8 cellular contexts compared by ENCODE assay signal in genomic region chr3:123028233-123028828, GRCh38. TPM values are rescaled to one million over a fixed set of nuclear protein-coding genes. Genes with fewer than 3 reads are reported as not detected.
DNase-seq lines count a peak whose midpoint lies in the region; ATAC-seq, FAIRE-seq and TF ChIP-seq lines count a peak whose summit lies in the region.

No MANE protein-coding gene starts in this region.

- H3K9me3 ChIP-seq in IMR-90 (ENCODE audit: control insufficient read depth, insufficient read depth, low read length) (0 out of 2 replicates have a peak, but pooled peaks cover 2% of the 10 kb centered on the region), adrenal gland (replicated peaks in 1 of 3) (no peaks in the 10 kb centered on the region), heart right ventricle (no peaks in the 10 kb centered on the region), pancreas (no peaks in the 10 kb centered on the region)

- no peak overlapping the region for H2BK20ac ChIP-seq in IMR-90 (ENCODE audit: low read depth, low read length)

- TF ChIP-seq CTCF in IMR-90 (conservative IDR thresholded peaks at IDR 0.05; ENCODE audit: low read depth, low read length), result peak; percentile 65
- TF ChIP-seq CTCF in adrenal gland (IDR thresholded peaks at IDR 0.05), result peak; percentile 24 to 63 (median 52)
- peak; percentile 29 to 71 (median 55) for TF ChIP-seq CTCF in heart right ventricle (IDR thresholded peaks at IDR 0.05)
- peak in 1 of 4 donors; percentile 36 for TF ChIP-seq CTCF in pancreas (IDR thresholded peaks at IDR 0.05)

- intact Hi-C loops in IMR-90 (cut with micrococcal nuclease), result loop anchor here (1.0 to 10.0 kb wide), 6 partner anchors 85 to 1481 kb away; partner anchors contain the start of genes DTX3L, PARP14, PARP9 and POLQ
- intact Hi-C loops in adrenal gland (cut with DNase I), result loop anchor here (5.0 to 10.0 kb wide), 4 partner anchors 81 to 274 kb away; no protein-coding TSS in a partner anchor
- intact Hi-C loops in heart right ventricle (cut with DNase I), result loop anchor here in 9 of 10 donors (1.0 to 10.0 kb wide), 11 partner anchors 46 to 1484 kb away; partner anchors contain the start of gene POLQ (in 1 of the 9)
- intact Hi-C loops in pancreas (cut with DNase I), result loop anchor here in 1 of 3 donors (10.0 kb wide), 1 partner anchor 84 kb away; no protein-coding TSS in a partner anchor

- CTCF ChIA-PET in IMR-90 (lab: Yijun Ruan, JAX), result interaction anchor here (0.5 to 1.5 kb wide), 4 partner anchors 10 to 514 kb away, joined by 3 to 5 read pairs (median 4); partner anchors contain the start of gene KPNA1

- H3K4me3 ChIP-seq in IMR-90 (ENCODE audit: insufficient read depth, low read depth, low read length), result peak overlapping the region; percentile 24
- H3K4me3 ChIP-seq in adrenal gland, result peak overlapping the region in 2 of 4 donors; percentile 36 to 69
- peak overlapping the region; percentile 40 to 82 (median 68) for H3K4me3 ChIP-seq in heart right ventricle
- H3K4me3 ChIP-seq in pancreas, result peak overlapping the region; percentile 38 to 68 (median 45)

- in situ Hi-C loops in IMR-90 (cut with MboI; ENCODE audit: low sequenced_read_pairs), result loop anchor here (10.0 kb wide), 1 partner anchor 84 kb away; no protein-coding TSS in a partner anchor

- ATAC-seq in IMR-90 (ENCODE audit: low read depth), result peak; percentile 79
- peak; percentile 7 to 62 (median 50) for ATAC-seq in heart right ventricle
- peak; percentile 40 to 75 (median 71) for ATAC-seq in pancreas
- ATAC-seq in GM19455 (IDR thresholded peaks at IDR 0.05; ENCODE audit: unreplicated experiment), result no peak
- no peak for ATAC-seq in HG03196 (IDR thresholded peaks at IDR 0.05; ENCODE audit: unreplicated experiment)

- H2BK5ac ChIP-seq in IMR-90 (ENCODE audit: low read depth, low read length, poor library complexity, severe bottlenecking), result no peak overlapping the region

- 0% methylated on average over 10 of the region's 21 CpGs; no CpG with 5 or more reads in 1 of the 2 experiments for WGBS in IMR-90 (ENCODE audit: extremely low coverage in 2 of 2, insufficient read length in 1 of 2), 2 experiments
- 2 to 6% (median 3%) methylated on average over 21 of the region's 21 CpGs for WGBS in adrenal gland, 4 donors
- WGBS in heart right ventricle, 2 donors, result 2 to 3% methylated on average over 21 of the region's 21 CpGs
- 2 to 3% methylated on average over 21 of the region's 21 CpGs for WGBS in pancreas, 2 donors

- no peak overlapping the region for H2AK5ac ChIP-seq in IMR-90 (ENCODE audit: low read depth, low read length)

- BruUV-seq in IMR-90 (replicated peaks; lab: Mats Ljungman, UMichigan), result no TSS peak

- H3K79me1 ChIP-seq in IMR-90 (ENCODE audit: low read depth in 1 of 2, low read length in 2 of 2), result no peaks in the 10 kb centered on the region

- H3K27ac ChIP-seq in IMR-90 (ENCODE audit: insufficient read depth, low read length) (no peak overlapping the region), adrenal gland (no peak overlapping the region), heart right ventricle (peak overlapping the region in 7 of 10 donors; percentile 8 to 75 (median 53)), pancreas (no peak overlapping the region)

- H3K4ac ChIP-seq in IMR-90 (ENCODE audit: low read depth, low read length), result no peak overlapping the region

- POLR2A ChIA-PET in IMR-90 (lab: Charles Lee; ENCODE audit: unreplicated experiment), result no interaction called here

- H3K14ac ChIP-seq in IMR-90 (replicated peaks; ENCODE audit: low read depth, low read length), result no peak overlapping the region

- H3K18ac ChIP-seq in IMR-90 (ENCODE audit: low read depth, low read length), result no peak overlapping the region

- peak; percentile 73 for TF ChIP-seq RAD21 in IMR-90 (IDR thresholded peaks at IDR 0.05; ENCODE audit: low read length)

- H3K9ac ChIP-seq in IMR-90 (ENCODE audit: low read depth, low read length), result no peak overlapping the region

- FAIRE-seq in pancreas (lab: Jason Lieb, UNC), result no peak

- H4K8ac ChIP-seq in IMR-90 (ENCODE audit: low read depth in 2 of 2, low read length in 2 of 2), result no peak overlapping the region

- H2BK120ac ChIP-seq in IMR-90 (ENCODE audit: low read depth, low read length), result no peak overlapping the region

- no peaks in the 10 kb centered on the region for H3K36me3 ChIP-seq in IMR-90 (ENCODE audit: control insufficient read depth, insufficient read depth, low read length)
- H3K36me3 ChIP-seq in adrenal gland (replicated peaks in 1 of 2), result no peaks in the 10 kb centered on the region
- H3K36me3 ChIP-seq in heart right ventricle, result no peaks in the 10 kb centered on the region
- H3K36me3 ChIP-seq in pancreas, result no peaks in the 10 kb centered on the region

- H3K27me3 ChIP-seq in IMR-90 (ENCODE audit: control insufficient read depth, insufficient read depth, low read length) (peaks cover 87% of the 10 kb centered on the region), adrenal gland (no peaks in the 10 kb centered on the region), heart right ventricle (peaks cover 0 to 82% (median 17%) of the 10 kb centered on the region in 7 donors), pancreas (peaks cover 0 to 4% (median 0%) of the 10 kb centered on the region in 4 donors)

- no peaks in the 10 kb centered on the region for H3K9me1 ChIP-seq in IMR-90 (ENCODE audit: insufficient read depth, low read length)

- 0 out of 2 replicates have a peak, but pooled peaks cover 3% of the 10 kb centered on the region for H4K20me1 ChIP-seq in IMR-90 (ENCODE audit: insufficient read depth, low read length)

- TF ChIP-seq POLR2A in IMR-90 (IDR thresholded peaks at IDR 0.05; ENCODE audit: low read depth, low read length) (no peak), adrenal gland (IDR thresholded peaks at IDR 0.05) (no peak)

- no peak overlapping the region for H4K5ac ChIP-seq in IMR-90 (ENCODE audit: low read depth, low read length)

- H4K91ac ChIP-seq in IMR-90 (ENCODE audit: insufficient read depth, low read depth, low read length), result no peak overlapping the region

- H2AFZ ChIP-seq in IMR-90 (replicated peaks; ENCODE audit: low read length, poor library complexity), result peak overlapping the region; percentile 85

- peak overlapping the region; percentile 28 for H2AK9ac ChIP-seq in IMR-90 (replicated peaks; ENCODE audit: low read depth, low read length, poor library complexity)

- H3K56ac ChIP-seq in IMR-90 (ENCODE audit: extremely low read depth, insufficient read depth, low read length), result no peak overlapping the region

- H3K4me2 ChIP-seq in IMR-90 (ENCODE audit: low read depth, low read length), result peak overlapping the region; percentile 41

- no peak overlapping the region for H2BK15ac ChIP-seq in IMR-90 (ENCODE audit: low read depth, low read length)

- H3K4me1 ChIP-seq in IMR-90 (ENCODE audit: control insufficient read depth, insufficient read depth, low read length) (peaks cover 5% of the 10 kb centered on the region; the same call in 1 of the 2 replicates), adrenal gland (replicated peaks in 1 of 2) (peaks cover 20 to 32% of the 10 kb centered on the region in 2 donors), heart right ventricle (peaks cover 9 to 47% (median 30%) of the 10 kb centered on the region in 9 donors), pancreas (peaks cover 6 to 14% (median 10%) of the 10 kb centered on the region in 3 donors)

- peak overlapping the region; percentile 63; the same call in 1 of the 2 replicates for H3K23ac ChIP-seq in IMR-90 (ENCODE audit: low read depth, low read length)

- dilution Hi-C loops in IMR-90 (cut with HindIII; ENCODE audit: low sequenced_read_pairs, unreplicated experiment), result no loop called here

- DNase-seq in DMS53 (lab: John Stamatoyannopoulos, UW) (peak; percentile 67), IMR-90 (peak; percentile 72), NOMO-1 treated with DMSO at 0.1 percent for 48 hours (lab: John Stamatoyannopoulos, UW; ENCODE audit: unreplicated experiment) (peak; percentile 62), adrenal gland (peak; percentile 27 to 63 (median 43)), heart right ventricle (peak in 1 of 2 donors; percentile 46), pancreas (peak in 3 of 6 donors; percentile 11 to 22 (median 16))

TF ChIP-seq in IMR-90, 13 proteins besides CTCF, POLR2A, EP300 and RAD21:
- TF ChIP-seq MAZ (IDR thresholded peaks at IDR 0.05; ENCODE audit: borderline replicate concordance, low read depth, low read length), result no peak
- TF ChIP-seq SMC3 (IDR thresholded peaks at IDR 0.05; ENCODE audit: low read depth, low read length), result peak; percentile 69

RNA-seq across cellular contexts. Expression of gene SEMA5B, which starts 0.8 kb away (rescaled TPM):
- total RNA-seq in IMR-90 (2012; rRNA removed) (not detected in 2 replicates), adrenal gland (1 to 10 TPM in 6 of 8 donors, under 1 TPM in 2; 0.35 to 2.1 (median 1.6) TPM), heart right ventricle (10 to 100 TPM in 4 of 10 donors, 1 to 10 TPM in 6; 1.3 to 12.7 (median 7.4) TPM), pancreas (1 to 10 TPM in 2 of 6 donors, under 1 TPM in 4; 0.52 to 2.7 (median 0.84) TPM)
- polyA plus RNA-seq in IMR-90 (2012; rRNA removed) (not detected in 2 replicates), adrenal gland (1 to 10 TPM in 2 of 3 donors, under 1 TPM in 1; 0.99 to 4.3 (median 3.0) TPM), heart right ventricle (10 to 100 TPM in 1 of 2 donors, 1 to 10 TPM in 1; 4.2 to 10.3 TPM), pancreas (10 to 100 TPM in 1 of 2 donors, 1 to 10 TPM in 1; 3.5 to 11.0 TPM)
- polyA plus RNA-seq in IMR-90 (2012; cell fraction: cytosol; rRNA removed), result not detected in 2 replicates
- not detected in 2 replicates for polyA plus RNA-seq in IMR-90 (2012; cell fraction: nucleus; rRNA removed; ENCODE audit: low replicate concordance)

RNA-seq across cellular contexts. Expression of gene PDIA5, which starts 38.5 kb away (rescaled TPM):
- total RNA-seq in IMR-90 (2012; rRNA removed), result 19.4 and 21.4 TPM in 2 replicates
- 37.7 and 42.0 TPM in 2 replicates for polyA plus RNA-seq in IMR-90 (2012; rRNA removed)
- polyA plus RNA-seq in IMR-90 (2012; cell fraction: cytosol; rRNA removed), result 30.5 and 45.0 TPM in 2 replicates
- polyA plus RNA-seq in IMR-90 (2012; cell fraction: nucleus; rRNA removed; ENCODE audit: low replicate concordance), result 22.6 and 46.8 TPM in 2 replicates
- total RNA-seq in adrenal gland, result 10 to 100 TPM; 39.0 to 88.9 (median 56.7) TPM
- 10 to 100 TPM; 27.0 to 52.6 (median 29.3) TPM for polyA plus RNA-seq in adrenal gland
- 10 to 100 TPM in 1 of 10 donors, 1 to 10 TPM in 9; 4.2 to 14.6 (median 6.3) TPM for total RNA-seq in heart right ventricle
- polyA plus RNA-seq in heart right ventricle, result 1 to 10 TPM; 5.7 to 8.1 TPM
- 10 to 100 TPM; 19.8 to 29.3 (median 26.2) TPM for total RNA-seq in pancreas
- 10 to 100 TPM; 22.2 to 26.9 TPM for polyA plus RNA-seq in pancreas

Comparison
In these comparisons a context has a peak if more than half of its experiments do, and no peak if none do; other contexts are left out.
1. ATAC-seq: peak in IMR-90 (single experiment), heart right ventricle (8 of 8) and pancreas (4 of 4); none in GM19455 (single experiment) and HG03196 (single experiment).
2. H3K27ac ChIP-seq: peak in heart right ventricle (7 of 10); none in IMR-90 (single experiment), adrenal gland (0 of 5) and pancreas (0 of 4).